Comparison of ENCODE assay signal across 10 cellular contexts in genomic region chr11:27233654-27234042, GRCh38.
A peak's percentile ranks its signal among the peaks of the same experiment; 100 is the strongest.
DNase-seq lines count a peak whose midpoint lies in the region; ATAC-seq and TF ChIP-seq lines count a peak whose summit lies in the region.
"Had no signal": no experiment of that assay in that cellular context is flagged by ENCODE, and none has a peak within 500 bp of the region (broad histone marks: within the 10 kb centered on the region; RNA-seq: fewer than 3 reads in every experiment).

No MANE protein-coding gene starts in this region.

- peaks cover 7% of the 10 kb centered on the region for H3K9me3 Mint-ChIP-seq in glutamatergic neuron (ENCODE audit: unreplicated experiment)
- H3K9me3 Mint-ChIP-seq: CD4-positive, alpha-beta T cell had no signal

- H3K4me1 Mint-ChIP-seq in glutamatergic neuron (ENCODE audit: low read depth, unreplicated experiment): peaks cover 12% of the 10 kb centered on the region

- no peak for TF ChIP-seq CTCF in AG10803 (conservative IDR thresholded peaks at IDR 0.05; ENCODE audit: low read length)
- TF ChIP-seq CTCF in glutamatergic neuron (IDR thresholded peaks at IDR 0.05; ENCODE audit: partially characterized antibody, unreplicated experiment): no peak
- TF ChIP-seq CTCF in body of pancreas (IDR thresholded peaks at IDR 0.05): no peak

- no peak overlapping the region for H3K27ac ChIP-seq in body of pancreas
- H3K27ac ChIP-seq: neutrophil had no signal

- no peak overlapping the region for H3K4me3 Mint-ChIP-seq in glutamatergic neuron (ENCODE audit: unreplicated experiment)
- H3K4me3 Mint-ChIP-seq: CD4-positive, alpha-beta T cell had no signal

- no peaks in the 10 kb centered on the region for H3K27me3 Mint-ChIP-seq in glutamatergic neuron (ENCODE audit: unreplicated experiment)

- ATAC-seq in GM21360 (IDR thresholded peaks at IDR 0.05; ENCODE audit: unreplicated experiment) (peak; percentile 18), HG03439 (IDR thresholded peaks at IDR 0.05; ENCODE audit: unreplicated experiment) (peak; percentile 30), body of pancreas (no peak)

- H3K9me3 ChIP-seq in body of pancreas: no peaks in the 10 kb centered on the region
- H3K9me3 ChIP-seq: neutrophil had no signal

- no peaks in the 10 kb centered on the region for H3K36me3 ChIP-seq in body of pancreas (replicated peaks in 1 of 2; ENCODE audit: insufficient read depth in 1 of 2, low read depth in 2 of 2)
- H3K36me3 ChIP-seq: neutrophil had no signal

- intact Hi-C loops in body of pancreas (cut with DNase I): no loop called here

- DNase-seq in AG10803 (ENCODE audit: low read depth) (peak; percentile 55), glutamatergic neuron (no peak), NCI-H2081 (lab: John Stamatoyannopoulos, UW) (no peak), midbrain (lab: John Stamatoyannopoulos, UW) (no peak), HUDEP-2 (lab: John Stamatoyannopoulos, UW; ENCODE audit: unreplicated experiment in 76 of 76) (no peak), body of pancreas (no peak)
- DNase-seq: CD4-positive, alpha-beta T cell had no signal

- H3K27me3 ChIP-seq in body of pancreas: no peaks in the 10 kb centered on the region
- H3K27me3 ChIP-seq: neutrophil had no signal

- no peaks in the 10 kb centered on the region for H3K36me3 Mint-ChIP-seq in glutamatergic neuron (ENCODE audit: unreplicated experiment)

- H3K4me1 ChIP-seq in body of pancreas: no peaks in the 10 kb centered on the region

- 92 to 97% methylated on average over 3 of the region's 3 CpGs for WGBS in body of pancreas, 2 donors

- TF ChIP-seq POLR2A in body of pancreas (IDR thresholded peaks at IDR 0.05): no peak

- peak overlapping the region; percentile 47 for H3K4me3 ChIP-seq in AG10803 (ENCODE audit: low read length)
- no peak overlapping the region for H3K4me3 ChIP-seq in body of pancreas

- H3K27ac Mint-ChIP-seq in glutamatergic neuron (ENCODE audit: unreplicated experiment): peak overlapping the region; percentile 89
- H3K27ac Mint-ChIP-seq: CD4-positive, alpha-beta T cell had no signal
